In genomic region chr2:183070942-183071844, GRCh38 we compare ENCODE assay signal across 10 cellular contexts. TPM values are rescaled to one million over a fixed set of nuclear protein-coding genes. Genes with fewer than 3 reads are reported as not detected.
DNase-seq lines count a peak whose midpoint lies in the region; ATAC-seq and TF ChIP-seq lines count a peak whose summit lies in the region.
"Had no signal": no experiment of that assay in that cellular context is flagged by ENCODE, and none has a peak within 500 bp of the region (broad histone marks: within the 10 kb centered on the region; RNA-seq: fewer than 3 reads in every experiment).

No MANE protein-coding gene starts in this region.

- H3K9me3 ChIP-seq in right lobe of liver = no peaks in the 10 kb centered on the region

- 80% methylated on average over 14 of the region's 34 CpGs for WGBS in right lobe of liver (ENCODE audit: insufficient coverage, low coverage, low lambda C conversion rate, missing lambda C conversion rate)

- no peak overlapping the region for H3K27ac Mint-ChIP-seq in chondrocyte (ENCODE audit: unreplicated experiment)
- H3K27ac Mint-ChIP-seq: activated naive CD8-positive, alpha-beta T cell treated with anti-CD3 and anti-CD28 coated beads for 36 hours had no signal

- TF ChIP-seq CTCF in HFF-Myc (IDR thresholded peaks at IDR 0.05; ENCODE audit: low read depth, low read length, missing control alignments) (peak; percentile 60), chondrocyte (IDR thresholded peaks at IDR 0.05) (peak; percentile 75), right lobe of liver (IDR thresholded peaks at IDR 0.05) (peak; percentile 20 to 53 (median 46))

- H3K4me3 Mint-ChIP-seq in chondrocyte (ENCODE audit: unreplicated experiment) = no peak overlapping the region
- H3K4me3 Mint-ChIP-seq: activated naive CD8-positive, alpha-beta T cell treated with anti-CD3 and anti-CD28 coated beads for 36 hours had no signal

- H3K27me3 Mint-ChIP-seq in chondrocyte (ENCODE audit: low read depth) = peaks cover 3% of the 10 kb centered on the region

- no peaks in the 10 kb centered on the region for H3K36me3 Mint-ChIP-seq in chondrocyte (ENCODE audit: low read depth)
- H3K36me3 Mint-ChIP-seq: activated naive CD8-positive, alpha-beta T cell treated with anti-CD3 and anti-CD28 coated beads for 36 hours had no signal

- DNase-seq in Ammon's horn (ENCODE audit: low spot score) = peak; percentile 33
- no peak for DNase-seq in HFF-Myc (ENCODE audit: extremely low read depth, low read depth)
- DNase-seq in chondrocyte (ENCODE audit: low spot score) = peak; percentile 90
- DNase-seq in right lobe of liver = peak in 2 of 3 donors; percentile 53 to 62
- DNase-seq in activated CD4-positive, CD25-positive, alpha-beta regulatory T cell (lab: John Stamatoyannopoulos, UW) = no peak
- no peak for DNase-seq in NCI-H1105 treated with DMSO at 0.1 percent for 48 hours (lab: John Stamatoyannopoulos, UW)
- DNase-seq: activated naive CD8-positive, alpha-beta T cell treated with anti-CD3 and anti-CD28 coated beads for 36 hours; NCI-H1694 had no signal

- no peaks in the 10 kb centered on the region for H3K27me3 ChIP-seq in right lobe of liver

- no peaks in the 10 kb centered on the region for H3K4me1 ChIP-seq in right lobe of liver

- no peaks in the 10 kb centered on the region for H3K9me3 Mint-ChIP-seq in chondrocyte (ENCODE audit: low read depth)
- H3K9me3 Mint-ChIP-seq: activated naive CD8-positive, alpha-beta T cell treated with anti-CD3 and anti-CD28 coated beads for 36 hours had no signal

- no peaks in the 10 kb centered on the region for H3K36me3 ChIP-seq in right lobe of liver

- H3K4me1 Mint-ChIP-seq in chondrocyte (ENCODE audit: low read depth) = peaks cover 4% of the 10 kb centered on the region
- H3K4me1 Mint-ChIP-seq: activated naive CD8-positive, alpha-beta T cell treated with anti-CD3 and anti-CD28 coated beads for 36 hours had no signal

- no peak overlapping the region for H3K4me3 ChIP-seq in HFF-Myc (replicated peaks; ENCODE audit: low read depth, low read length)
- H3K4me3 ChIP-seq in right lobe of liver = no peak overlapping the region

- peak in 3 of 4 donors; percentile 51 to 65 (median 55) for ATAC-seq in right lobe of liver
- no peak for ATAC-seq in HG02970 (IDR thresholded peaks at IDR 0.05; ENCODE audit: low FRiP score, unreplicated experiment)
- no peak for ATAC-seq in GM18867 (IDR thresholded peaks at IDR 0.05; ENCODE audit: unreplicated experiment)

- intact Hi-C loops in right lobe of liver (cut with DNase I) = no loop called here

- TF ChIP-seq POLR2A in right lobe of liver (IDR thresholded peaks at IDR 0.05) = no peak

- no peak overlapping the region for H3K27ac ChIP-seq in right lobe of liver

RNA-seq across cellular contexts. Expression of gene DUSP19, which starts 7.4 kb away (rescaled TPM):
- 4.1 to 6.6 TPM (median 4.3 TPM) in 3 replicates for total RNA-seq in chondrocyte
- 1 to 10 TPM in 3 of 6 experiments, under 1 TPM in 3; 0.37 to 1.5 (median 0.78) TPM for total RNA-seq in right lobe of liver

RNA-seq across cellular contexts. Expression of gene NCKAP1, which starts 32.9 kb away (rescaled TPM):
- total RNA-seq in chondrocyte = 164 to 189 TPM (median 186 TPM) in 3 replicates
- total RNA-seq in right lobe of liver = 10 to 100 TPM; 31.9 to 50.3 (median 43.3) TPM

RNA-seq across cellular contexts. Expression of gene NUP35, which starts 53.0 kb away (rescaled TPM):
- 7.5 to 9.8 TPM (median 8.5 TPM) in 3 replicates for total RNA-seq in chondrocyte
- 10 to 100 TPM in 4 of 6 experiments, 1 to 10 TPM in 2; 8.7 to 12.9 (median 11.2) TPM for total RNA-seq in right lobe of liver

Comparison
In these comparisons a context has a peak if more than half of its experiments do, and no peak if none do; other contexts are left out.
1. DNase-seq: peak in Ammon's horn (single experiment), chondrocyte (single experiment) and right lobe of liver (2 of 3); none in HFF-Myc (single experiment), activated CD4-positive, CD25-positive, alpha-beta regulatory T cell (0 of 4) and NCI-H1105 treated with DMSO at 0.1 percent for 48 hours (single experiment).
2. ATAC-seq: peak in right lobe of liver (3 of 4); none in HG02970 (single experiment) and GM18867 (single experiment).
3. Peak in every context shown above with its lines, with median percentiles within 50 percentile points of each other: CTCF ChIP-seq.